9 cellular contexts compared by ENCODE assay signal in the genomic region with DNA sequence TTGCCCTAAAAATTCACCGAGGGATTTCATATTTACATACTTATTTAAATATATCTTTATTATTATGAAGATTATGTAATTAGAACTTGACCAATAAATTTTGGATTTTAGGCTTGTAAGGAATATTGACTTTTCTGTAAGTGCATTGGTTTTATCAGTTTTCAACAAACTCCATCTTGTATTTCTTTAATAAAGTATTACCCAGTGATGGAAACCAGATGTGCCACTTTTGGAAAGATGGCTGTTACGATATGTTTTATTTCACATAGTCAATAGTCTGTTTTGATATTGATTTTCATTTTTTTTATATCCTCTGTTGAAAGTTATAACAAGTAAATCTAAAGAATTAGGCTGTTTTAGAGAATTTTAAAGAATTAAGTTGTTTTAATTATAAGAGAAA. TPM values are rescaled to one million over a fixed set of nuclear protein-coding genes. Genes with fewer than 3 reads are reported as not detected.
DNase-seq lines count a peak whose midpoint lies in the region; ATAC-seq, FAIRE-seq and TF ChIP-seq lines count a peak whose summit lies in the region.
"Had no signal": no experiment of that assay in that cellular context is flagged by ENCODE, and none has a peak within 500 bp of the region (broad histone marks: within the 10 kb centered on the region; RNA-seq: fewer than 3 reads in every experiment).

No MANE protein-coding gene starts in this region.

- no peak overlapping the region for H3K27ac Mint-ChIP-seq in activated T-helper 2 cell treated with anti-CD3 and anti-CD28 coated beads, Interferon-gamma antibody, Interleukin-2, Interleukin-4, amounts not matched to agents 10 μg/mL and 5 μg/mL and 100 μg/mL, durations not matched to agents 14 hours and 24 hours and 36 hours

- H3K27ac ChIP-seq in right lobe of liver (no peak overlapping the region), adrenal gland (no peak overlapping the region)

- no peaks in the 10 kb centered on the region for H3K9me3 ChIP-seq in right lobe of liver
- no peaks in the 10 kb centered on the region for H3K9me3 ChIP-seq in adrenal gland (replicated peaks in 1 of 3)

- H3K4me3 ChIP-seq in GM12865 (ENCODE audit: low read depth, low read length) (peak overlapping the region; percentile 95), right lobe of liver (peak overlapping the region in 2 of 3 donors; percentile 55 to 90), adrenal gland (peak overlapping the region in 1 of 4 donors; percentile 89)

- peak overlapping the region; percentile 94 for H3K4me3 Mint-ChIP-seq in activated T-helper 2 cell treated with anti-CD3 and anti-CD28 coated beads, Interferon-gamma antibody, Interleukin-2, Interleukin-4, amounts not matched to agents 10 μg/mL and 5 μg/mL and 100 μg/mL, durations not matched to agents 14 hours and 24 hours and 36 hours (ENCODE audit: low read depth)

- no peaks in the 10 kb centered on the region for H3K27me3 ChIP-seq in right lobe of liver
- no peaks in the 10 kb centered on the region for H3K27me3 ChIP-seq in adrenal gland

- no peak for ATAC-seq in right lobe of liver

- H3K4me1 ChIP-seq in right lobe of liver (peaks cover 0 to 33% (median 5%) of the 10 kb centered on the region in 4 donors), adrenal gland (replicated peaks in 1 of 2) (peaks cover 4 to 36% of the 10 kb centered on the region in 2 donors)

- H3K36me3 ChIP-seq in right lobe of liver, result no peaks in the 10 kb centered on the region
- H3K36me3 ChIP-seq in adrenal gland (replicated peaks in 1 of 2), result no peaks in the 10 kb centered on the region

- no peak for DNase-seq in GM12865 (ENCODE audit: low read depth)
- no peak for DNase-seq in activated T-helper 2 cell treated with anti-CD3 and anti-CD28 coated beads, Interferon-gamma antibody, Interleukin-2, Interleukin-4, amounts not matched to agents 10 μg/mL and 5 μg/mL and 100 μg/mL, durations not matched to agents 14 hours and 24 hours and 36 hours (ENCODE audit: low spot score)
- no peak for DNase-seq in right lobe of liver
- DNase-seq in DMS114 treated with DMSO at 0.1 percent for 48 hours (lab: John Stamatoyannopoulos, UW; ENCODE audit: unreplicated experiment), result no peak
- DNase-seq in urothelium cell line (ENCODE audit: low spot score), result no peak
- no peak for DNase-seq in adrenal gland
- DNase-seq in MV-4-11 (lab: John Stamatoyannopoulos, UW), result no peak
- DNase-seq: DMS79 treated with DMSO at 0.1 percent for 48 hours had no signal

- TF ChIP-seq POLR2A in right lobe of liver (IDR thresholded peaks at IDR 0.05) (no peak), adrenal gland (IDR thresholded peaks at IDR 0.05) (no peak)

- intact Hi-C loops in activated T-helper 2 cell treated with anti-CD3 and anti-CD28 coated beads, Interferon-gamma antibody, Interleukin-2, Interleukin-4, amounts not matched to agents 10 μg/mL and 5 μg/mL and 100 μg/mL, durations not matched to agents 14 hours and 24 hours and 36 hours (cut with micrococcal nuclease), result no loop called here
- intact Hi-C loops in right lobe of liver (cut with DNase I), result no loop called here
- intact Hi-C loops in adrenal gland (cut with DNase I), result no loop called here

- FAIRE-seq in A204.1 (lab: Jason Lieb, UNC) (peak; percentile 82), urothelium cell line (lab: Jason Lieb, UNC) (no peak)

- H3K4me1 Mint-ChIP-seq in activated T-helper 2 cell treated with anti-CD3 and anti-CD28 coated beads, Interferon-gamma antibody, Interleukin-2, Interleukin-4, amounts not matched to agents 10 μg/mL and 5 μg/mL and 100 μg/mL, durations not matched to agents 14 hours and 24 hours and 36 hours (ENCODE audit: low read depth), result peaks cover 20% of the 10 kb centered on the region

- TF ChIP-seq CTCF in GM12865 (IDR thresholded peaks at IDR 0.05; ENCODE audit: insufficient read depth, low read depth, low read length, missing control alignments) (no peak), right lobe of liver (IDR thresholded peaks at IDR 0.05) (no peak), adrenal gland (IDR thresholded peaks at IDR 0.05) (no peak)

- peaks cover 8% of the 10 kb centered on the region for H3K9me3 Mint-ChIP-seq in activated T-helper 2 cell treated with anti-CD3 and anti-CD28 coated beads, Interferon-gamma antibody, Interleukin-2, Interleukin-4, amounts not matched to agents 10 μg/mL and 5 μg/mL and 100 μg/mL, durations not matched to agents 14 hours and 24 hours and 36 hours

- H3K36me3 Mint-ChIP-seq in activated T-helper 2 cell treated with anti-CD3 and anti-CD28 coated beads, Interferon-gamma antibody, Interleukin-2, Interleukin-4, amounts not matched to agents 10 μg/mL and 5 μg/mL and 100 μg/mL, durations not matched to agents 14 hours and 24 hours and 36 hours (ENCODE audit: low read depth), result peaks cover 9% of the 10 kb centered on the region

- no peaks in the 10 kb centered on the region for H3K27me3 Mint-ChIP-seq in activated T-helper 2 cell treated with anti-CD3 and anti-CD28 coated beads, Interferon-gamma antibody, Interleukin-2, Interleukin-4, amounts not matched to agents 10 μg/mL and 5 μg/mL and 100 μg/mL, durations not matched to agents 14 hours and 24 hours and 36 hours (ENCODE audit: low read depth)

- WGBS in right lobe of liver (ENCODE audit: insufficient coverage, low coverage, low lambda C conversion rate, missing lambda C conversion rate), result 48% methylated on average over 2 of the region's 2 CpGs
- 84 to 91% (median 91%) methylated on average over 2 of the region's 2 CpGs for WGBS in adrenal gland, 4 donors

RNA-seq across cellular contexts. Expression of gene MON2, which starts 1.8 kb away (rescaled TPM):
- 33.0 and 37.6 TPM in 2 replicates for total RNA-seq in activated T-helper 2 cell treated with anti-CD3 and anti-CD28 coated beads, Interferon-gamma antibody, Interleukin-2, Interleukin-4, amounts not matched to agents 10 μg/mL and 5 μg/mL and 100 μg/mL, durations not matched to agents 14 hours and 24 hours and 36 hours
- 10 to 100 TPM; 26.6 to 37.4 (median 30.5) TPM for total RNA-seq in right lobe of liver
- 10 to 100 TPM; 20.9 to 78.2 (median 45.6) TPM for total RNA-seq in adrenal gland
- 10 to 100 TPM; 13.9 to 29.5 (median 16.3) TPM for polyA plus RNA-seq in adrenal gland
